8 cellular contexts compared by ENCODE assay signal in genomic region chr15:34101366-34102174, GRCh38. TPM values are rescaled to one million over a fixed set of nuclear protein-coding genes. Genes with fewer than 3 reads are reported as not detected.
DNase-seq lines count a peak whose midpoint lies in the region; ATAC-seq and TF ChIP-seq lines count a peak whose summit lies in the region.

Gene EMC7 (minus strand): TSS chr15:34101862. CDS start chr15:34101839, 23 bp downstream.
Gene PGBD4 (plus strand): TSS chr15:34102083. CDS start chr15:34102532, 449 bp downstream.

- H3K36me3 Mint-ChIP-seq in CD14-positive monocyte = peaks cover 10 to 14% of the 10 kb centered on the region in 2 donors

- H3K4me3 Mint-ChIP-seq in CD14-positive monocyte = peak within 1 kb of the TSS; percentile 98 to 99

- TF ChIP-seq CTCF in CD14-positive monocyte (IDR thresholded peaks at IDR 0.05) = no peak

- H3K4me1 Mint-ChIP-seq in CD14-positive monocyte = peaks cover 20% of the 10 kb centered on the region

- intact Hi-C loops in CD14-positive monocyte (cut with micrococcal nuclease) = loop anchor here (1.0 to 10.0 kb wide), 5 partner anchors 111 to 883 kb away; partner anchors contain the start of genes KATNBL1 (in 2 of the 2), EMC4 (in 1 of the 2), SLC12A6 (in 1 of the 2) and ZNF770 (in 1 of the 2)

- H3K27me3 Mint-ChIP-seq in CD14-positive monocyte (ENCODE audit: low read depth in 3 of 3) = no peaks in the 10 kb centered on the region

- peak; percentile 98 for ATAC-seq in GM19395 (IDR thresholded peaks at IDR 0.05; ENCODE audit: unreplicated experiment)
- ATAC-seq in HG03558 (IDR thresholded peaks at IDR 0.05; ENCODE audit: extremely low read depth, unreplicated experiment) = peak; percentile 92

- H3K9me3 Mint-ChIP-seq in CD14-positive monocyte = peaks cover 2 to 15% (median 9%) of the 10 kb centered on the region in 7 donors

- DNase-seq in CD14-positive monocyte (ENCODE audit: low spot score) = peak; percentile 99
- DNase-seq in NCI-H748 (lab: John Stamatoyannopoulos, UW; ENCODE audit: unreplicated experiment) = peak; percentile 97
- peak; percentile 99 for DNase-seq in activated CD4-positive, alpha-beta T cell treated with anti-CD3 and anti-CD28 coated beads, Interleukin-2, amount 50 U/mL, for 24 hours (ENCODE audit: low read depth in 1 of 2, low spot score in 1 of 2)
- DNase-seq in dedifferentiated amniotic fluid mesenchymal stem cell (ENCODE audit: extremely low spot score) = peak; percentile 99
- peak; percentile 99 for DNase-seq in left kidney (ENCODE audit: low read depth, low spot score)
- DNase-seq in stimulated activated CD4-positive, alpha-beta T cell treated with anti-CD3 and anti-CD28 coated beads, Interleukin-1b, Interleukin-23, amount 100 ng/mL, for 48 hours = peak; percentile 99

- peak within 1 kb of the TSS; percentile 98 to 100 (median 99) for H3K27ac Mint-ChIP-seq in CD14-positive monocyte

RNA-seq across cellular contexts. Expression of gene EMC7, which starts in this region (rescaled TPM):
- 100 to 1,000 TPM; 125 to 135 TPM for polyA plus RNA-seq in CD14-positive monocyte

RNA-seq across cellular contexts. Expression of gene PGBD4, which starts in this region (rescaled TPM):
- polyA plus RNA-seq in CD14-positive monocyte = under 1 TPM; 0.38 to 0.58 TPM

Comparison
In these comparisons a context has a peak if more than half of its experiments do, and no peak if none do; other contexts are left out.
1. Peak in every context shown above with its lines: DNase-seq and ATAC-seq.